Comparison of ENCODE assay signal across 7 cellular contexts in genomic region chr12:48795550-48796455, GRCh38. TPM values are rescaled to one million over a fixed set of nuclear protein-coding genes. Genes with fewer than 3 reads are reported as not detected.
DNase-seq lines count a peak whose midpoint lies in the region; ATAC-seq and TF ChIP-seq lines count a peak whose summit lies in the region.

No MANE protein-coding gene starts in this region.

- peak; percentile 94 for ATAC-seq in omental fat pad (ENCODE audit: low FRiP score)
- no peak for ATAC-seq in GM19455 (IDR thresholded peaks at IDR 0.05; ENCODE audit: unreplicated experiment)

- DNase-seq in LoVo (ENCODE audit: low spot score) (peak; percentile 91), RPMI8226 (peak; percentile 62), foreskin melanocyte (peak; percentile 77), omental fat pad (ENCODE audit: low spot score) (peak; percentile 80)
- peak; percentile 57 for DNase-seq in activated naive CD4-positive, alpha-beta T cell treated with Interleukin-2 at 50 U/mL for 16 hours

- peak; percentile 49 for TF ChIP-seq CTCF in GM12801 (IDR thresholded peaks at IDR 0.05; ENCODE audit: extremely low read depth, insufficient read length)
- TF ChIP-seq CTCF in omental fat pad (IDR thresholded peaks at IDR 0.05) = peak in 2 of 3 donors; percentile 57 to 88

RNA-seq across cellular contexts. Expression of gene ADCY6, which starts 6.9 kb away (rescaled TPM):
- total RNA-seq in omental fat pad = 10 to 100 TPM; 30.9 to 57.1 (median 47.9) TPM

RNA-seq across cellular contexts. Expression of gene CACNB3, which starts 22.5 kb away (rescaled TPM):
- 10 to 100 TPM in 1 of 4 donors, 1 to 10 TPM in 3; 6.8 to 18.1 (median 8.5) TPM for total RNA-seq in omental fat pad

RNA-seq across cellular contexts. Expression of gene DDX23, which starts 56.2 kb away (rescaled TPM):
- 10 to 100 TPM; 44.9 to 85.0 (median 62.0) TPM for total RNA-seq in omental fat pad
